Comparison of ENCODE assay signal across 28 cellular contexts in the genomic region with DNA sequence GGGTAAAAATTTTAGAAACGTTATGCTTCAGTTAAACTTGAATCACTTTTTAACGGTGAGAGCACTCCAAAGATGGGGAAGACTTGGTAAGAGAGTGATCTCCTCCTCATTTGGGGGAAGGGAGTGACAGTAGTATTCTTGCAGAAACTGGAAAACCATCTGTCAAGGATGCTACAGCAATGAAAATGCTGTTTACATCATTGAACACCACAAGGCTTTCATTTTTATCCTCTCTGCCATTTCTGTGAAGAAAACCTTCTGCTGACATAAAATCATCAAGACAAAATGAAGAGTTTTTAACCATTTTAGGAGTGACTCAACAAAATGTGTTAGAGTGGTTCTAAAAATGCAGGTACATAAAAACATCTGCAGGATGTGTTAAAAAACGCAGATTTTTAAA.
"Had no signal": no experiment of that assay in that cellular context is flagged by ENCODE, and none has a peak within 500 bp of the region (broad histone marks: within the 10 kb centered on the region; RNA-seq: fewer than 3 reads in every experiment).

No MANE protein-coding gene starts in this region.

- H3K27me3 Mint-ChIP-seq: memory B cell; naive thymus-derived CD4-positive, alpha-beta T cell; natural killer cell treated with Interleukin-12 subunit alpha and Interleukin-12 subunit beta and Interleukin-15 and Interleukin-18, amount 100 ng/mL, for 72 hours; progenitor cell of endocrine pancreas; stimulated activated naive B cell treated with anti-CD40 and anti-IgM and Interleukin-4, amounts not matched to agents 10 μg/mL and 1 μg/mL and 100 μg/mL, for 72 hours had no signal

- H3K27ac Mint-ChIP-seq: immature natural killer cell; memory B cell; naive thymus-derived CD4-positive, alpha-beta T cell; natural killer cell treated with Interleukin-12 subunit alpha and Interleukin-12 subunit beta and Interleukin-15 and Interleukin-18, amount 100 ng/mL, for 72 hours; progenitor cell of endocrine pancreas; stimulated activated naive B cell treated with anti-CD40 and anti-IgM and Interleukin-4, amounts not matched to agents 10 μg/mL and 1 μg/mL and 100 μg/mL, for 72 hours had no signal

- DNase-seq: hypothalamus; immature natural killer cell; kidney; left colon; left lung; midbrain; mucosa of descending colon; naive thymus-derived CD4-positive, alpha-beta T cell; ovary; right cardiac atrium; stimulated activated CD4-positive, alpha-beta T cell treated with anti-CD3 and anti-CD28 coated beads, Interleukin-12 subunit alpha, Interleukin-12 subunit beta, amount 100 ng/mL, for 4 hours; stimulated activated CD4-positive, alpha-beta T cell treated with anti-CD3 and anti-CD28 coated beads, Interleukin-15, amount 100 ng/mL, for 24 hours; stimulated activated CD4-positive, alpha-beta T cell treated with anti-CD3 and anti-CD28 coated beads, Interleukin-2, amount 100 ng/mL, for 24 hours; stimulated activated CD4-positive, alpha-beta T cell treated with anti-CD3 and anti-CD28 coated beads, Interleukin-4, amount 100 ng/mL, for 1 hour; stimulated activated naive B cell treated with anti-CD40 and anti-IgM and Interleukin-4, amounts not matched to agents 10 μg/mL and 1 μg/mL and 100 μg/mL, for 72 hours; stimulated activated naive CD8-positive, alpha-beta T cell treated with anti-CD3 and anti-CD28 coated beads, Interleukin-15, Interleukin-2, amounts not matched to agents 100 U/mL and 50 U/mL, for 24 hours; stomach; testis; thyroid gland; transverse colon; upper lobe of right lung had no signal

- H3K4me3 Mint-ChIP-seq: immature natural killer cell; memory B cell; naive thymus-derived CD4-positive, alpha-beta T cell; natural killer cell treated with Interleukin-12 subunit alpha and Interleukin-12 subunit beta and Interleukin-15 and Interleukin-18, amount 100 ng/mL, for 72 hours; stimulated activated naive B cell treated with anti-CD40 and anti-IgM and Interleukin-4, amounts not matched to agents 10 μg/mL and 1 μg/mL and 100 μg/mL, for 72 hours had no signal

- H3K27ac ChIP-seq: left lung, ovary, skin epidermis, stomach, testis, transverse colon, upper lobe of right lung had no signal

- H3K36me3 ChIP-seq: left lung, ovary, stomach, thyroid gland, transverse colon, upper lobe of right lung had no signal

- H3K27me3 ChIP-seq: left lung, ovary, stomach, testis, thyroid gland, transverse colon, upper lobe of right lung had no signal

- H3K36me3 Mint-ChIP-seq: memory B cell; naive thymus-derived CD4-positive, alpha-beta T cell; stimulated activated naive B cell treated with anti-CD40 and anti-IgM and Interleukin-4, amounts not matched to agents 10 μg/mL and 1 μg/mL and 100 μg/mL, for 72 hours had no signal

- H3K9me3 ChIP-seq: left lung, mucosa of descending colon, ovary, stomach, testis, thyroid gland, transverse colon, upper lobe of right lung had no signal

- H3K4me1 ChIP-seq: left lung, stomach, testis, transverse colon, upper lobe of right lung had no signal

- H3K4me3 ChIP-seq: left lung, lung, mucosa of descending colon, ovary, skin epidermis, stomach, testis, thyroid gland, transverse colon, upper lobe of right lung had no signal

- FAIRE-seq: islet of Langerhans, kidney, urothelium cell line had no signal

- H3K4me1 Mint-ChIP-seq: immature natural killer cell; memory B cell; stimulated activated naive B cell treated with anti-CD40 and anti-IgM and Interleukin-4, amounts not matched to agents 10 μg/mL and 1 μg/mL and 100 μg/mL, for 72 hours had no signal
